Comparison of ENCODE assay signal across 14 cellular contexts in the genomic region with DNA sequence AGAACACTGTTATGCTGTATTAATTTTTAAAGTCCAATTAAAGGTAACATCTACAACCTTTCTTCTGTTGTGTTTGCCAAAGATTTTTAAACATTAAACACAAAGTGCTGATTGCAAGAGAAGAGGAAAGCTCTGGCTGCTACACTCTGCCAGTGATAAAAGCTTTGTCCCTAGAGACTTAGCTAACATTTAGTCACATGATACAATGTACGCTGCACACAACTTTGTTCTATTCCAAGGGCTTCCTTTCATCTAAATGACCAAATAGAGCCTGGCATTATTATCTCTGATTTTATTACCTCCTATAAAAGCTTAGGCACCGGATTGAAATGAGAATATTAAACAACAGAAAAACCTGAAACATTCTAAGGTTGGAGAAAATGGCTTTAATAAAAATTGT.
DNase-seq lines count a peak whose midpoint lies in the region; ATAC-seq and TF ChIP-seq lines count a peak whose summit lies in the region.
"Had no signal": no experiment of that assay in that cellular context is flagged by ENCODE, and none has a peak within 500 bp of the region (broad histone marks: within the 10 kb centered on the region; RNA-seq: fewer than 3 reads in every experiment).

No MANE protein-coding gene starts in this region.

- DNase-seq in NAMALWA (ENCODE audit: low spot score) (peak; percentile 8), SW480 (ENCODE audit: low spot score) (peak; percentile 11), dermis blood vessel endothelial cell (no peak), mesendoderm (no peak)
- DNase-seq in stimulated activated CD4-positive, alpha-beta T cell treated with anti-CD3 and anti-CD28 coated beads, Interleukin-4, amount 100 ng/mL, for 24 hours, result no peak
- DNase-seq: activated gamma-delta T cell treated with Interleukin-2 at 50 U/mL for 16 hours, EL, NCI-H82, SIG-M5, transverse colon had no signal

- no peak overlapping the region for H4K5ac ChIP-seq in mesendoderm (ENCODE audit: low read length)

- H3K9me3 ChIP-seq in BLaER1 (no peaks in the 10 kb centered on the region), liver (ENCODE audit: control insufficient read depth in 4 of 4, low read length in 3 of 4) (no peaks in the 10 kb centered on the region)
- H3K9me3 ChIP-seq: gastroesophageal sphincter, transverse colon had no signal

- H3K36me3 ChIP-seq in BLaER1, result no peaks in the 10 kb centered on the region
- H3K36me3 ChIP-seq in liver (ENCODE audit: control insufficient read depth in 4 of 4, insufficient read depth in 3 of 4, low read depth in 1 of 4, low read length in 3 of 4), result no peaks in the 10 kb centered on the region
- H3K36me3 ChIP-seq in mesendoderm (ENCODE audit: control insufficient read depth, insufficient read depth, low read length), result no peaks in the 10 kb centered on the region
- H3K36me3 ChIP-seq: gastroesophageal sphincter, transverse colon had no signal

- TF ChIP-seq RAD21 in liver (IDR thresholded peaks at IDR 0.05), result no peak

- no peak overlapping the region for H2AK5ac ChIP-seq in mesendoderm (ENCODE audit: low read length)

- H3K27me3 ChIP-seq in BLaER1 (no peaks in the 10 kb centered on the region), liver (ENCODE audit: control insufficient read depth in 4 of 4, insufficient read depth in 4 of 4, low read length in 3 of 4) (no peaks in the 10 kb centered on the region), mesendoderm (ENCODE audit: insufficient read depth, low read length, poor library complexity) (no peaks in the 10 kb centered on the region)
- H3K27me3 ChIP-seq: gastroesophageal sphincter, transverse colon had no signal

- H3K4me3 ChIP-seq in BLaER1 (no peak overlapping the region), liver (ENCODE audit: low read depth in 1 of 3, low read length in 3 of 3) (no peak overlapping the region), mesendoderm (ENCODE audit: low read length) (no peak overlapping the region)
- H3K4me3 ChIP-seq: gastroesophageal sphincter, transverse colon had no signal

- H2BK15ac ChIP-seq in mesendoderm (replicated peaks; ENCODE audit: low read depth), result no peak overlapping the region

- H2BK120ac ChIP-seq in mesendoderm (ENCODE audit: low read depth, low read length), result no peak overlapping the region

- peaks cover 16% of the 10 kb centered on the region for H3K4me1 ChIP-seq in BLaER1
- peaks cover 0 to 9% (median 2%) of the 10 kb centered on the region in 4 donors for H3K4me1 ChIP-seq in liver (ENCODE audit: control insufficient read depth in 4 of 4, insufficient read depth in 4 of 4, low read length in 3 of 4)
- no peaks in the 10 kb centered on the region for H3K4me1 ChIP-seq in mesendoderm (ENCODE audit: control insufficient read depth, low read depth, low read length)
- H3K4me1 ChIP-seq: gastroesophageal sphincter had no signal

- H3K9ac ChIP-seq in BLaER1 (no peak overlapping the region), liver (ENCODE audit: low read depth in 1 of 2, low read length in 2 of 2) (no peak overlapping the region), mesendoderm (ENCODE audit: low read length) (no peak overlapping the region)

- no peak overlapping the region for H3K4ac ChIP-seq in mesendoderm (ENCODE audit: low read depth, low read length)

- H3K56ac ChIP-seq in mesendoderm (ENCODE audit: low read length), result no peak overlapping the region

- TF ChIP-seq CTCF in liver (IDR thresholded peaks at IDR 0.05; ENCODE audit: low read depth, low read length, missing input control), result no peak

- H4K8ac ChIP-seq in mesendoderm (ENCODE audit: low read depth, low read length), result no peak overlapping the region

- H2BK5ac ChIP-seq in mesendoderm (ENCODE audit: low read length), result no peak overlapping the region

- H3K79me2 ChIP-seq in mesendoderm (ENCODE audit: control insufficient read depth, insufficient read depth, low read length), result no peaks in the 10 kb centered on the region

- no peak for ATAC-seq in activated CD4-positive, CD25-positive, alpha-beta regulatory T cell treated with anti-CD3 and anti-CD28 coated beads, Interleukin-2, amount 50 U/mL, for 24 hours
- ATAC-seq: gastroesophageal sphincter had no signal

- no peak overlapping the region for H3K23ac ChIP-seq in mesendoderm (ENCODE audit: low read length)

- no peaks in the 10 kb centered on the region for H4K20me1 ChIP-seq in BLaER1

- no peak overlapping the region for H3K18ac ChIP-seq in mesendoderm (ENCODE audit: low read length)

- H3K27ac ChIP-seq in BLaER1, result no peak overlapping the region
- no peak overlapping the region for H3K27ac ChIP-seq in liver (ENCODE audit: low read depth in 1 of 2, low read length in 2 of 2)
- no peak overlapping the region for H3K27ac ChIP-seq in mesendoderm (ENCODE audit: low read depth, low read length)
- H3K27ac ChIP-seq: gastroesophageal sphincter had no signal

- H3K79me1 ChIP-seq in mesendoderm (ENCODE audit: low read length), result no peaks in the 10 kb centered on the region

- WGBS in liver, result 22% methylated on average over 2 of the region's 2 CpGs
- WGBS in mesendoderm (ENCODE audit: extremely low coverage, insufficient coverage, low lambda C conversion rate), result no CpG with 5 or more reads among the region's 2 CpGs

- H3K4me2 ChIP-seq in BLaER1, result peak overlapping the region; percentile 44
- no peak overlapping the region for H3K4me2 ChIP-seq in mesendoderm (ENCODE audit: low read length)

TF ChIP-seq in liver, 16 proteins besides CTCF, POLR2A, EP300 and RAD21:
- TF ChIP-seq TAF1 (conservative IDR thresholded peaks at IDR 0.05) (no peak), YY1 (IDR thresholded peaks at IDR 0.05) (peak; percentile 19), EGR1 (IDR thresholded peaks at IDR 0.05; ENCODE audit: low read depth in 2 of 2) (no peak), NR2F2 (IDR thresholded peaks at IDR 0.05) (no peak), JUND (IDR thresholded peaks at IDR 0.05) (no peak), FOXA2 (IDR thresholded peaks at IDR 0.05) (no peak), FOXA1 (IDR thresholded peaks at IDR 0.05) (no peak), GABPA (IDR thresholded peaks at IDR 0.05 in 1 of 2, conservative IDR thresholded peaks at IDR 0.05 in 1 of 2) (no peak), HNF4A (conservative IDR thresholded peaks at IDR 0.05) (peak; percentile 6 to 44), RXRA (IDR thresholded peaks at IDR 0.05) (peak in 1 of 2 donors; percentile 34), HNF4G (IDR thresholded peaks at IDR 0.05) (no peak), SP1 (IDR thresholded peaks at IDR 0.05) (no peak)
- TF ChIP-seq, protein P1, sequence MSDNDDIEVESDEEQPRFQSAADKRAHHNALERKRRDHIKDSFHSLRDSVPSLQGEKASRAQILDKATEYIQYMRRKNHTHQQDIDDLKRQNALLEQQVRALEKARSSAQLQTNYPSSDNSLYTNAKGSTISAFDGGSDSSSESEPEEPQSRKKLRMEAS (IDR thresholded peaks at IDR 0.05), result no peak
- TF ChIP-seq, protein P2, sequence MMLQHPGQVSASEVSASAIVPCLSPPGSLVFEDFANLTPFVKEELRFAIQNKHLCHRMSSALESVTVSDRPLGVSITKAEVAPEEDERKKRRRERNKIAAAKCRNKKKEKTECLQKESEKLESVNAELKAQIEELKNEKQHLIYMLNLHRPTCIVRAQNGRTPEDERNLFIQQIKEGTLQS (IDR thresholded peaks at IDR 0.05), result no peak
- TF ChIP-seq, protein P3, sequence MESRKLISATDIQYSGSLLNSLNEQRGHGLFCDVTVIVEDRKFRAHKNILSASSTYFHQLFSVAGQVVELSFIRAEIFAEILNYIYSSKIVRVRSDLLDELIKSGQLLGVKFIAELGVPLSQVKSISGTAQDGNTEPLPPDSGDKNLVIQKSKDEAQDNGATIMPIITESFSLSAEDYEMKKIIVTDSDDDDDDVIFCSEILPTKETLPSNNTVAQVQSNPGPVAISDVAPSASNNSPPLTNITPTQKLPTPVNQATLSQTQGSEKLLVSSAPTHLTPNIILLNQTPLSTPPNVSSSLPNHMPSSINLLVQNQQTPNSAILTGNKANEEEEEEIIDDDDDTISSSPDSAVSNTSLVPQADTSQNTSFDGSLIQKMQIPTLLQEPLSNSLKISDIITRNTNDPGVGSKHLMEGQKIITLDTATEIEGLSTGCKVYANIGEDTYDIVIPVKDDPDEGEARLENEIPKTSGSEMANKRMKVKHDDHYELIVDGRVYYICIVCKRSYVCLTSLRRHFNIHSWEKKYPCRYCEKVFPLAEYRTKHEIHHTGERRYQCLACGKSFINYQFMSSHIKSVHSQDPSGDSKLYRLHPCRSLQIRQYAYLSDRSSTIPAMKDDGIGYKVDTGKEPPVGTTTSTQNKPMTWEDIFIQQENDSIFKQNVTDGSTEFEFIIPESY (IDR thresholded peaks at IDR 0.05), result no peak
- TF ChIP-seq, protein P4, sequence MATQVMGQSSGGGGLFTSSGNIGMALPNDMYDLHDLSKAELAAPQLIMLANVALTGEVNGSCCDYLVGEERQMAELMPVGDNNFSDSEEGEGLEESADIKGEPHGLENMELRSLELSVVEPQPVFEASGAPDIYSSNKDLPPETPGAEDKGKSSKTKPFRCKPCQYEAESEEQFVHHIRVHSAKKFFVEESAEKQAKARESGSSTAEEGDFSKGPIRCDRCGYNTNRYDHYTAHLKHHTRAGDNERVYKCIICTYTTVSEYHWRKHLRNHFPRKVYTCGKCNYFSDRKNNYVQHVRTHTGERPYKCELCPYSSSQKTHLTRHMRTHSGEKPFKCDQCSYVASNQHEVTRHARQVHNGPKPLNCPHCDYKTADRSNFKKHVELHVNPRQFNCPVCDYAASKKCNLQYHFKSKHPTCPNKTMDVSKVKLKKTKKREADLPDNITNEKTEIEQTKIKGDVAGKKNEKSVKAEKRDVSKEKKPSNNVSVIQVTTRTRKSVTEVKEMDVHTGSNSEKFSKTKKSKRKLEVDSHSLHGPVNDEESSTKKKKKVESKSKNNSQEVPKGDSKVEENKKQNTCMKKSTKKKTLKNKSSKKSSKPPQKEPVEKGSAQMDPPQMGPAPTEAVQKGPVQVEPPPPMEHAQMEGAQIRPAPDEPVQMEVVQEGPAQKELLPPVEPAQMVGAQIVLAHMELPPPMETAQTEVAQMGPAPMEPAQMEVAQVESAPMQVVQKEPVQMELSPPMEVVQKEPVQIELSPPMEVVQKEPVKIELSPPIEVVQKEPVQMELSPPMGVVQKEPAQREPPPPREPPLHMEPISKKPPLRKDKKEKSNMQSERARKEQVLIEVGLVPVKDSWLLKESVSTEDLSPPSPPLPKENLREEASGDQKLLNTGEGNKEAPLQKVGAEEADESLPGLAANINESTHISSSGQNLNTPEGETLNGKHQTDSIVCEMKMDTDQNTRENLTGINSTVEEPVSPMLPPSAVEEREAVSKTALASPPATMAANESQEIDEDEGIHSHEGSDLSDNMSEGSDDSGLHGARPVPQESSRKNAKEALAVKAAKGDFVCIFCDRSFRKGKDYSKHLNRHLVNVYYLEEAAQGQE (IDR thresholded peaks at IDR 0.05), result no peak

Comparison
In these comparisons a context has a peak if more than half of its experiments do, and no peak if none do; other contexts are left out.
1. DNase-seq: peak in NAMALWA (single experiment) and SW480 (single experiment); none in dermis blood vessel endothelial cell (single experiment), stimulated activated CD4-positive, alpha-beta T cell treated with anti-CD3 and anti-CD28 coated beads, Interleukin-4, amount 100 ng/mL, for 24 hours (single experiment) and mesendoderm (single experiment).